Comparison of ENCODE assay signal across 13 cellular contexts in the genomic region with DNA sequence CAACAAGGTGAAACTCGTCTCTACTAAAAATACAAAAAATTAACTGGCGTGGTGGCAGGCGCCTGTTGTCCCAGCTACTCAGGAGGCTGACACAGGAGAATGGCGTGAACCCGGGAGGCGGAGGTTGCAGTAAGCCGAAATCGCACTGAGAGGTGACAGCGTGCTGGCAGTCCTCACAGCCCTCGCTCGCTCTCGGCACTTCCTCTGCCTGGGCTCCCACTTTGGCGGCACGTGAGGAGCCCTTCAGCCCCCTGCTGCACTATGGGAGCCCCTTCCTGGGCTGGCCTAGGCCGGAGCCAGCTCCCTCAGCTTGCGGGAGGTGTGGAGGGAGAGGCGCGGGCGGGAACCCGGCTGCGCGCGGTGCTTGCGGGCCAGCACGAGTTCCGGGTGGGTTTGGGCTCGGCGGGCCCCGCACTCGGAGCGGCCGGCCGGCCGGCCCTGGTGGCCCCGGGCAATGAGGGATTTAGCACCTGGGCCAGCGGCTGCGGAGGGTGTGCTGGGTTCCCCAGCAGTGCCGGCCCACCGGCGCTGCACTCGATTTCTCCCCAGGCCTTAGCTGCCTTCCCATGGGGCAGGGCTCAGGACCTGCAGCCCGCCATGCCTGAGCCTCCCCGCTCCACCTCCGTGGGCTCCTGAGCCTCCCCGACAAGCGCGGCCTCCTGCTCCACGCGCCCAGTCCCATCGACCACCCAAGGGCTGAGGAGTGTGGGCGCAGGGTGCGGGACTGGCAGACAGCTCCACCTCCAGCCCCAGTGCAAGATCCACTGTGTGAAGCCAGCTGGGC. TPM values are rescaled to one million over a fixed set of nuclear protein-coding genes. Genes with fewer than 3 reads are reported as not detected.
DNase-seq lines count a peak whose midpoint lies in the region; ATAC-seq, FAIRE-seq and TF ChIP-seq lines count a peak whose summit lies in the region.
"Not testable (repeated sequence)": the region's sequence is repeated elsewhere in the genome, so short reads cannot be mapped to it uniquely, and the experiment has no call there.
"Had no signal": no experiment of that assay in that cellular context is flagged by ENCODE, and none has a peak within 500 bp of the region (broad histone marks: within the 10 kb centered on the region; RNA-seq: fewer than 3 reads in every experiment).

No MANE protein-coding gene starts in this region.

- peak overlapping the region; percentile 50; the same call in 1 of the 2 replicates for H2BK12ac ChIP-seq in H1 (ENCODE audit: low read depth, low read length)
- H2BK12ac ChIP-seq in neuronal stem cell (ENCODE audit: low read length) = not testable (repeated sequence)

- not testable (repeated sequence) for TF ChIP-seq POLR2A in H1 (IDR thresholded peaks at IDR 0.05; ENCODE audit: control extremely low read depth in 1 of 2, low read depth in 2 of 2, low read length in 2 of 2); HepG2 (IDR thresholded peaks at IDR 0.05; ENCODE audit: insufficient read depth in 1 of 2, low read depth in 2 of 2, low read length in 2 of 2); testis (IDR thresholded peaks at IDR 0.05)

- not testable (repeated sequence) for H3K36me3 ChIP-seq in Caco-2 (ENCODE audit: control insufficient read depth, insufficient read depth, low read length); astrocyte (ENCODE audit: insufficient read depth, low read length); H1 (ENCODE audit: control insufficient read depth in 2 of 4, insufficient read depth in 4 of 4, low read length in 3 of 4); endodermal cell (ENCODE audit: control insufficient read depth, insufficient read depth, low read length); HepG2 (replicated peaks in 1 of 2; ENCODE audit: control insufficient read depth in 1 of 2, insufficient read depth in 2 of 2, low read length in 2 of 2); neuronal stem cell (replicated peaks in 1 of 2; ENCODE audit: control insufficient read depth in 2 of 2, insufficient read depth in 2 of 2, low read length in 2 of 2); testis (ENCODE audit: low read depth, missing control alignments)

- not testable (repeated sequence) for H3K14ac ChIP-seq in H1 (ENCODE audit: insufficient read length); neuronal stem cell (ENCODE audit: low read length)

- not testable (repeated sequence) for H3K9me3 ChIP-seq in Caco-2; astrocyte (ENCODE audit: insufficient read depth, low read depth, low read length); H1 (ENCODE audit: insufficient read depth in 2 of 2, low read depth in 1 of 2, low read length in 1 of 2); endodermal cell (ENCODE audit: control insufficient read depth, low read length); HepG2 (ENCODE audit: low read length); neuronal stem cell (replicated peaks in 1 of 2; ENCODE audit: control insufficient read depth in 2 of 2, insufficient read depth in 1 of 2, low read depth in 1 of 2, low read length in 2 of 2); testis

- not testable (repeated sequence) for H3K79me2 ChIP-seq in astrocyte (ENCODE audit: insufficient read depth, low read length); H1 (ENCODE audit: control insufficient read depth in 1 of 2, insufficient read depth in 2 of 2, low read length in 2 of 2); HepG2 (ENCODE audit: insufficient read depth, low read length)

- not testable (repeated sequence) for H3K4me2 ChIP-seq in astrocyte (ENCODE audit: low read length); H1 (ENCODE audit: insufficient read depth in 1 of 2, low read depth in 2 of 2, low read length in 2 of 2); HepG2 (ENCODE audit: low read depth, low read length); neuronal stem cell (ENCODE audit: insufficient read depth, low read length, poor library complexity, severe bottlenecking)

- not testable (repeated sequence) for FAIRE-seq in astrocyte (lab: Jason Lieb, UNC); H1 (lab: Jason Lieb, UNC); HepG2 (lab: Jason Lieb, UNC)

- not testable (repeated sequence) for TF ChIP-seq CTCF in Caco-2 (IDR thresholded peaks at IDR 0.05; ENCODE audit: insufficient read depth in 1 of 2, low read depth in 1 of 2, low read length in 1 of 2, severe bottlenecking in 1 of 2, unreplicated experiment in 1 of 2); astrocyte (IDR thresholded peaks at IDR 0.05; ENCODE audit: insufficient read depth, low read depth, low read length); H1 (IDR thresholded peaks at IDR 0.05; ENCODE audit: control extremely low read depth in 1 of 3, insufficient read depth in 1 of 3, low read depth in 1 of 3, low read length in 3 of 3); endodermal cell (conservative IDR thresholded peaks at IDR 0.05); HepG2 (CRISPR knock-in tag; IDR thresholded peaks at IDR 0.05); testis (IDR thresholded peaks at IDR 0.05)

- WGBS in H1 (ENCODE audit: extremely low coverage in 1 of 2, insufficient coverage in 1 of 2, insufficient read length in 1 of 2, insufficient replicate concordance in 2 of 2, low coverage in 1 of 2, low lambda C conversion rate in 2 of 2, missing lambda C conversion rate in 1 of 2), 2 experiments = 95% methylated on average over 35 of the region's 52 CpGs; no CpG with 5 or more reads in 1 of the 2 experiments
- WGBS in endodermal cell (ENCODE audit: insufficient coverage in 1 of 2, insufficient read length in 1 of 2), 2 experiments = 92 to 99% methylated on average over 26 to 51 of the region's 52 CpGs
- WGBS in HepG2 (ENCODE audit: low lambda C conversion rate) = 98% methylated on average over 22 of the region's 52 CpGs
- no CpG with 5 or more reads among the region's 52 CpGs for WGBS in neuronal stem cell (ENCODE audit: extremely low coverage in 2 of 2, insufficient read length in 2 of 2, insufficient replicate concordance in 1 of 2), 2 donors
- WGBS in testis, 2 donors = 74 to 78% methylated on average over 22 to 52 of the region's 52 CpGs

- not testable (repeated sequence) for H3K27me3 Mint-ChIP-seq in Caco-2 (ENCODE audit: insufficient read depth, unreplicated experiment); astrocyte (ENCODE audit: low read depth, unreplicated experiment); endodermal cell (ENCODE audit: insufficient read depth)

- not testable (repeated sequence) for H3K27ac ChIP-seq in astrocyte (ENCODE audit: low read depth, low read length); H1 (ENCODE audit: low read depth, low read length); endodermal cell (ENCODE audit: low read depth, low read length); HepG2 (ENCODE audit: extremely low read length, insufficient read depth, low read length); neuronal stem cell (replicated peaks; ENCODE audit: low read length)
- H3K27ac ChIP-seq in testis = peak overlapping the region in 1 of 2 donors; percentile 45

- not testable (repeated sequence) for H3K9me3 Mint-ChIP-seq in Caco-2 (ENCODE audit: unreplicated experiment); astrocyte (ENCODE audit: unreplicated experiment)
- H3K9me3 Mint-ChIP-seq in endodermal cell = peaks cover 14% of the 10 kb centered on the region

- not testable (repeated sequence) for H4K5ac ChIP-seq in H1 (ENCODE audit: insufficient read length, low read depth, low read length)

- H3K9ac ChIP-seq in astrocyte (ENCODE audit: low read length); H1 (replicated peaks in 1 of 4; ENCODE audit: extremely low read depth in 1 of 4, low read depth in 3 of 4, low read length in 3 of 4); endodermal cell (ENCODE audit: extremely low read depth, low read length, poor library complexity, severe bottlenecking); HepG2 (ENCODE audit: insufficient read depth, low read depth, low read length); neuronal stem cell (ENCODE audit: low read depth, low read length, poor library complexity): not testable (repeated sequence)

- not testable (repeated sequence) for H2BK120ac ChIP-seq in H1 (replicated peaks; ENCODE audit: low read depth, low read length); neuronal stem cell (ENCODE audit: low read depth, low read length)

- peaks cover 17% of the 10 kb centered on the region for H3K36me3 Mint-ChIP-seq in Caco-2 (ENCODE audit: insufficient read depth, unreplicated experiment)
- not testable (repeated sequence) for H3K36me3 Mint-ChIP-seq in astrocyte (ENCODE audit: low read depth, unreplicated experiment); endodermal cell (ENCODE audit: low read depth)

- BruUV-seq in Caco-2 (replicated peaks; lab: Mats Ljungman, UMichigan); HepG2 (replicated peaks; lab: Mats Ljungman, UMichigan): not testable (repeated sequence)

- not testable (repeated sequence) for DNase-seq in Caco-2; astrocyte (ENCODE audit: low read depth); H1 (ENCODE audit: low read depth in 1 of 2, low spot score in 2 of 2); HepG2 (ENCODE audit: low spot score); neuronal stem cell (ENCODE audit: low spot score)
- DNase-seq in endodermal cell = peak; percentile 63
- DNase-seq in testis = peak; percentile 44

- H2BK15ac ChIP-seq in H1 (ENCODE audit: low read length) = peak overlapping the region; percentile 29; the same call in 1 of the 2 replicates
- not testable (repeated sequence) for H2BK15ac ChIP-seq in neuronal stem cell (ENCODE audit: low read length)

- H3K4ac ChIP-seq in H1 (replicated peaks; ENCODE audit: insufficient read length, low read depth, low read length); neuronal stem cell (ENCODE audit: low read length): not testable (repeated sequence)

- H4K91ac ChIP-seq in H1 (replicated peaks; ENCODE audit: insufficient read length, low read length) = peak overlapping the region; percentile 81
- H4K91ac ChIP-seq in neuronal stem cell (ENCODE audit: low read depth, low read length, poor library complexity) = not testable (repeated sequence)

- not testable (repeated sequence) for H3K23me2 ChIP-seq in H1 (ENCODE audit: low read depth, low read length)

- H3K4me3 ChIP-seq in Caco-2 (ENCODE audit: low read depth, low read length); astrocyte (ENCODE audit: insufficient read depth, low read depth, low read length); H1 (ENCODE audit: extremely low read depth in 1 of 4, insufficient read depth in 2 of 4, low read depth in 3 of 4, low read length in 4 of 4); endodermal cell (ENCODE audit: low read length); HepG2 (replicated peaks in 1 of 3; ENCODE audit: insufficient read depth in 1 of 3, low read depth in 2 of 3, low read length in 3 of 3); neuronal stem cell (ENCODE audit: low read length in 2 of 2): not testable (repeated sequence)
- peak overlapping the region in 1 of 2 donors; percentile 23 for H3K4me3 ChIP-seq in testis

- not testable (repeated sequence) for H3K27me3 ChIP-seq in Caco-2 (replicated peaks; ENCODE audit: control insufficient read depth, insufficient read depth, low read length); astrocyte (ENCODE audit: insufficient read depth, low read length); H1 (replicated peaks in 1 of 4; ENCODE audit: control insufficient read depth in 3 of 4, extremely low read depth in 1 of 4, insufficient read depth in 3 of 4, low read length in 3 of 4); endodermal cell (ENCODE audit: control insufficient read depth, insufficient read depth, low read length, poor library complexity, severe bottlenecking); HepG2 (ENCODE audit: control insufficient read depth in 1 of 2, insufficient read depth in 2 of 2, low read length in 2 of 2); neuronal stem cell (ENCODE audit: control insufficient read depth in 3 of 3, insufficient read depth in 3 of 3, low read depth in 1 of 3, low read length in 3 of 3); testis

- in situ Hi-C loops in HepG2 (cut with HindIII; ENCODE audit: extremely low pct_ligation_motif_present, low pct_unique_long_range_greater_than_20kb) = not testable (repeated sequence)

- intact Hi-C loops in Caco-2 (cut with micrococcal nuclease; ENCODE audit: unreplicated experiment); HepG2 (cut with micrococcal nuclease; ENCODE audit: unreplicated experiment); testis (cut with DNase I; ENCODE audit: low total_unique reads): not testable (repeated sequence)

- H2BK5ac ChIP-seq in H1 (ENCODE audit: low read depth, low read length); neuronal stem cell (ENCODE audit: low read length): not testable (repeated sequence)

- not testable (repeated sequence) for H3K23ac ChIP-seq in H1 (ENCODE audit: insufficient read length); neuronal stem cell (ENCODE audit: low read depth, low read length, poor library complexity)

- not testable (repeated sequence) for H2AK5ac ChIP-seq in H1 (ENCODE audit: low read depth, low read length); neuronal stem cell (ENCODE audit: low read depth, low read length)

- ATAC-seq in HepG2 = not testable (repeated sequence)

- POLR2A ChIA-PET in Caco-2 (lab: Charles Lee) = interaction anchor here (0.6 kb wide), 1 partner anchor 165 kb away, joined by 5 read pairs; no protein-coding TSS in a partner anchor
- POLR2A ChIA-PET in H1 (lab: Charles Lee; ENCODE audit: partially characterized antibody) = interaction anchor here (0.8 to 1.8 kb wide), 6 partner anchors 8 to 89 kb away, joined by 3 to 14 read pairs (median 4); a partner anchor contains a TSS
- POLR2A ChIA-PET in HepG2 (lab: Yijun Ruan, JAX) = not testable (repeated sequence)

- H3K27ac Mint-ChIP-seq in Caco-2 (ENCODE audit: unreplicated experiment) = peak overlapping the region; percentile 45
- H3K27ac Mint-ChIP-seq in astrocyte (ENCODE audit: unreplicated experiment) = peak overlapping the region; percentile 47
- H3K27ac Mint-ChIP-seq in endodermal cell = not testable (repeated sequence)

- H2BK20ac ChIP-seq in H1 (ENCODE audit: low read length) = not testable (repeated sequence)

- H4K20me1 ChIP-seq in astrocyte (ENCODE audit: insufficient read depth, low read length); H1 (replicated peaks in 1 of 2; ENCODE audit: control insufficient read depth in 1 of 2, insufficient read depth in 2 of 2, low read length in 2 of 2); HepG2 (ENCODE audit: insufficient read depth, low read length): not testable (repeated sequence)

- H3K79me1 ChIP-seq in H1 (ENCODE audit: low read depth, low read length); neuronal stem cell (ENCODE audit: low read depth, low read length): not testable (repeated sequence)

- H3K56ac ChIP-seq in H1 (replicated peaks; ENCODE audit: insufficient read length, low read depth, low read length) = not testable (repeated sequence)

- not testable (repeated sequence) for TF ChIP-seq RAD21 in H1 (IDR thresholded peaks at IDR 0.05 in 1 of 2, conservative IDR thresholded peaks at IDR 0.05 in 1 of 2; ENCODE audit: low read depth in 2 of 2, low read length in 2 of 2); HepG2 (CRISPR knock-in tag; IDR thresholded peaks at IDR 0.05)

- not testable (repeated sequence) for H4K8ac ChIP-seq in H1 (ENCODE audit: extremely low read depth, insufficient read depth, low read length); neuronal stem cell (ENCODE audit: low read depth, low read length)

- TF ChIP-seq EP300 in H1 (IDR thresholded peaks at IDR 0.05; ENCODE audit: borderline replicate concordance in 1 of 2, low read depth in 2 of 2, low read length in 2 of 2); HepG2 (IDR thresholded peaks at IDR 0.05; ENCODE audit: low read depth in 2 of 2, low read length in 2 of 2); HepG2 (CRISPR knock-in tag; IDR thresholded peaks at IDR 0.05; ENCODE audit: borderline replicate concordance): not testable (repeated sequence)

- not testable (repeated sequence) for H2AFZ ChIP-seq in astrocyte (ENCODE audit: low read depth, low read length); H1 (ENCODE audit: low read length); HepG2 (ENCODE audit: low read length)
- peak overlapping the region; percentile 29 for H2AFZ ChIP-seq in neuronal stem cell (ENCODE audit: low read length)

- H3K4me1 Mint-ChIP-seq in Caco-2 (ENCODE audit: low read depth, unreplicated experiment); astrocyte (ENCODE audit: low read depth, unreplicated experiment): not testable (repeated sequence)
- H3K4me1 Mint-ChIP-seq in endodermal cell = peaks cover 11% of the 10 kb centered on the region

- CTCF ChIA-PET in Caco-2 (lab: Charles Lee) (interaction anchor here (1.8 kb wide), 1 partner anchor 21 kb away, joined by 5 read pairs; no protein-coding TSS in a partner anchor), H1 (lab: Charles Lee; ENCODE audit: partially characterized antibody) (interaction anchor here (0.6 to 2.7 kb wide), 8 partner anchors 10 to 79 kb away, joined by 3 to 11 read pairs (median 4); no protein-coding TSS in a partner anchor)
- CTCF ChIA-PET in HepG2 (lab: Yijun Ruan, JAX; ENCODE audit: low intra/inter-chr PET ratio, low total read pairs) = not testable (repeated sequence)

- not testable (repeated sequence) for H3K18ac ChIP-seq in H1 (ENCODE audit: extremely low read depth, low read length)
- peak overlapping the region; percentile 8 for H3K18ac ChIP-seq in neuronal stem cell (ENCODE audit: low read length)

- not testable (repeated sequence) for H3K4me3 Mint-ChIP-seq in Caco-2 (ENCODE audit: unreplicated experiment); astrocyte (ENCODE audit: unreplicated experiment); endodermal cell

- not testable (repeated sequence) for H3K4me1 ChIP-seq in Caco-2; astrocyte (ENCODE audit: insufficient read depth, low read length); H1 (replicated peaks in 1 of 4; ENCODE audit: control insufficient read depth in 3 of 4, insufficient read depth in 4 of 4, low read length in 3 of 4); endodermal cell (ENCODE audit: control insufficient read depth, insufficient read depth, low read length); neuronal stem cell (ENCODE audit: control insufficient read depth in 2 of 2, insufficient read depth in 1 of 2, low read depth in 1 of 2, low read length in 2 of 2); testis
- peaks cover 61% of the 10 kb centered on the region for H3K4me1 ChIP-seq in HepG2 (ENCODE audit: insufficient read depth, low read length)

RNA-seq across cellular contexts. Expression of a gene that starts 8.4 kb away (rescaled TPM):
- total RNA-seq in Caco-2 (2022) (129 and 141 TPM in 2 replicates), astrocyte (2.3 and 2.8 TPM in 2 replicates), endodermal cell (10 to 100 TPM; 35.9 to 70.9 TPM), HepG2 (2016; rRNA removed; fragmentation: Illumina TruSeq; extraction: Trizol) (6.6 and 7.7 TPM in 2 replicates), testis (10 to 100 TPM; 51.5 to 54.3 TPM)
- 18.2 and 19.3 TPM in 2 replicates for total RNA-seq in H1 (2021; fragmentation: NEBNext Ultra II Directional; extraction: Animal tissue kit (Norgen Biotek cat#: 25700))
- polyA plus RNA-seq in H1 (2011; rRNA removed) (10.1 and 11.1 TPM in 2 replicates), HepG2 (2011; rRNA removed) (30.5 and 39.0 TPM in 2 replicates), testis (ENCODE audit: insufficient read depth, low read depth, low replicate concordance) (203 TPM)
- 10.7 TPM for polyA plus RNA-seq in H1 (2011; cell fraction: cytosol; rRNA removed)
- 6.0 TPM for polyA plus RNA-seq in H1 (2011; cell fraction: nucleus; rRNA removed)
- polyA plus RNA-seq in H1 (2012, experiment 1 of 2) = 9.0 to 20.2 TPM (median 14.2 TPM) in 4 replicates
- polyA plus RNA-seq in H1 (2012, experiment 2 of 2) = 6.3 TPM
- 9.7 TPM for polyA plus RNA-seq in H1 (2013, experiment 1 of 2)
- 8.7 TPM for polyA plus RNA-seq in H1 (2013, experiment 2 of 2)
- polyA minus RNA-seq in H1 (2011; rRNA and poly(A)+ RNA removed) = 10.8 and 15.7 TPM in 2 replicates
- polyA minus RNA-seq in H1 (2011; cell fraction: cytosol; rRNA and poly(A)+ RNA removed) = 15.4 TPM
- polyA minus RNA-seq in H1 (2011; cell fraction: nucleus; rRNA and poly(A)+ RNA removed) = 4.7 TPM
- polyA plus RNA-seq in endodermal cell (2013, experiment 1 of 2) = 0.50 TPM
- 0.54 TPM for polyA plus RNA-seq in endodermal cell (2013, experiment 2 of 2)
- 3.1 and 3.3 TPM in 2 replicates for total RNA-seq in HepG2 (2016; cell fraction: cytosol; rRNA removed; fragmentation: Illumina TruSeq; extraction: Trizol; ENCODE audit: low read depth)
- 4.0 and 7.7 TPM in 2 replicates for total RNA-seq in HepG2 (2016; cell fraction: insoluble cytoplasmic fraction; rRNA removed; fragmentation: Illumina TruSeq; extraction: Trizol)
- total RNA-seq in HepG2 (2016; cell fraction: membrane; rRNA removed; fragmentation: Illumina TruSeq; extraction: Trizol) = 3.2 TPM in 2 replicates
- 7.9 and 9.0 TPM in 2 replicates for total RNA-seq in HepG2 (2016; cell fraction: nucleus; rRNA removed; fragmentation: Illumina TruSeq; extraction: Trizol)
- 24.0 and 28.8 TPM in 2 replicates for polyA plus RNA-seq in HepG2 (2011; cell fraction: cytosol; rRNA removed)
- polyA plus RNA-seq in HepG2 (2011; cell fraction: nucleus; rRNA removed) = 49.2 and 50.3 TPM in 2 replicates
- polyA plus RNA-seq in HepG2 (2012) = 11.2 and 16.0 TPM in 2 replicates
- 0.50 and 0.70 TPM in 2 replicates for polyA plus RNA-seq in HepG2 (2016; cell fraction: cytosol; fragmentation: Illumina TruSeq; extraction: Trizol; ENCODE audit: low read depth)
- 4.1 and 5.4 TPM in 2 replicates for polyA plus RNA-seq in HepG2 (2016; cell fraction: insoluble cytoplasmic fraction; fragmentation: Illumina TruSeq; extraction: Trizol; ENCODE audit: low read depth)
- 1.4 and 1.5 TPM in 2 replicates for polyA plus RNA-seq in HepG2 (2016; cell fraction: membrane; fragmentation: Illumina TruSeq; extraction: Trizol; ENCODE audit: low read depth)
- polyA plus RNA-seq in HepG2 (2016; cell fraction: nucleus; fragmentation: Illumina TruSeq; extraction: Trizol; ENCODE audit: insufficient read depth, low read depth) = 21.8 and 24.7 TPM in 2 replicates
- polyA minus RNA-seq in HepG2 (2011; rRNA and poly(A)+ RNA removed; ENCODE audit: low replicate concordance) = 0.09 and 35.8 TPM in 2 replicates
- polyA minus RNA-seq in HepG2 (2011; cell fraction: cytosol; rRNA and poly(A)+ RNA removed) = 11.6 and 14.8 TPM in 2 replicates
- polyA minus RNA-seq in HepG2 (2011; cell fraction: nucleus; rRNA and poly(A)+ RNA removed) = 25.6 and 26.0 TPM in 2 replicates
- polyA plus RNA-seq in neuronal stem cell (2013, experiment 1 of 2) = 0.77 TPM
- 1.1 TPM for polyA plus RNA-seq in neuronal stem cell (2013, experiment 2 of 2)
- total RNA-seq: A172, Calu3, Daoy had no signal
- polyA plus RNA-seq: BJ; CD4-positive, alpha-beta memory T cell; CD8-positive, alpha-beta memory T cell had no signal

RNA-seq across cellular contexts. Expression of a gene that starts 54.8 kb away (rescaled TPM):
- total RNA-seq in Caco-2 (2022) (2,966 and 3,303 TPM in 2 replicates), astrocyte (178 and 389 TPM in 2 replicates), endodermal cell (1,000 to 10,000 TPM; 1,330 to 2,480 TPM), HepG2 (2016; rRNA removed; fragmentation: Illumina TruSeq; extraction: Trizol) (22.6 and 39.3 TPM in 2 replicates), testis (10 to 100 TPM; 11.0 to 25.7 TPM)
- 664 and 688 TPM in 2 replicates for total RNA-seq in H1 (2021; fragmentation: NEBNext Ultra II Directional; extraction: Animal tissue kit (Norgen Biotek cat#: 25700))
- polyA plus RNA-seq in H1 (2011; rRNA removed) (323 and 417 TPM in 2 replicates), HepG2 (2011; rRNA removed) (282 and 580 TPM in 2 replicates), testis (ENCODE audit: insufficient read depth, low read depth, low replicate concordance) (22.3 TPM)
- 357 TPM for polyA plus RNA-seq in H1 (2011; cell fraction: cytosol; rRNA removed)
- polyA plus RNA-seq in H1 (2011; cell fraction: nucleus; rRNA removed) = 233 TPM
- 327 to 809 TPM (median 365 TPM) in 4 replicates for polyA plus RNA-seq in H1 (2012, experiment 1 of 2)
- 290 TPM for polyA plus RNA-seq in H1 (2012, experiment 2 of 2)
- 1,112 TPM for polyA plus RNA-seq in H1 (2013, experiment 1 of 2)
- polyA plus RNA-seq in H1 (2013, experiment 2 of 2) = 1,127 TPM
- polyA minus RNA-seq in H1 (2011; rRNA and poly(A)+ RNA removed) = 579 and 805 TPM in 2 replicates
- 243 TPM for polyA minus RNA-seq in H1 (2011; cell fraction: cytosol; rRNA and poly(A)+ RNA removed)
- 193 TPM for polyA minus RNA-seq in H1 (2011; cell fraction: nucleus; rRNA and poly(A)+ RNA removed)
- 758 TPM for polyA plus RNA-seq in endodermal cell (2013, experiment 1 of 2)
- polyA plus RNA-seq in endodermal cell (2013, experiment 2 of 2) = 902 TPM
- total RNA-seq in HepG2 (2016; cell fraction: cytosol; rRNA removed; fragmentation: Illumina TruSeq; extraction: Trizol; ENCODE audit: low read depth) = 4.1 and 6.1 TPM in 2 replicates
- total RNA-seq in HepG2 (2016; cell fraction: insoluble cytoplasmic fraction; rRNA removed; fragmentation: Illumina TruSeq; extraction: Trizol) = 23.5 and 38.0 TPM in 2 replicates
- 8.7 and 10.8 TPM in 2 replicates for total RNA-seq in HepG2 (2016; cell fraction: membrane; rRNA removed; fragmentation: Illumina TruSeq; extraction: Trizol)
- total RNA-seq in HepG2 (2016; cell fraction: nucleus; rRNA removed; fragmentation: Illumina TruSeq; extraction: Trizol) = 44.8 and 53.2 TPM in 2 replicates
- 309 and 461 TPM in 2 replicates for polyA plus RNA-seq in HepG2 (2011; cell fraction: cytosol; rRNA removed)
- polyA plus RNA-seq in HepG2 (2011; cell fraction: nucleus; rRNA removed) = 109 and 185 TPM in 2 replicates
- polyA plus RNA-seq in HepG2 (2012) = 113 and 491 TPM in 2 replicates
- 1.8 and 2.1 TPM in 2 replicates for polyA plus RNA-seq in HepG2 (2016; cell fraction: cytosol; fragmentation: Illumina TruSeq; extraction: Trizol; ENCODE audit: low read depth)
- 10.2 and 12.0 TPM in 2 replicates for polyA plus RNA-seq in HepG2 (2016; cell fraction: insoluble cytoplasmic fraction; fragmentation: Illumina TruSeq; extraction: Trizol; ENCODE audit: low read depth)
- 3.1 and 4.6 TPM in 2 replicates for polyA plus RNA-seq in HepG2 (2016; cell fraction: membrane; fragmentation: Illumina TruSeq; extraction: Trizol; ENCODE audit: low read depth)
- 49.3 and 51.9 TPM in 2 replicates for polyA plus RNA-seq in HepG2 (2016; cell fraction: nucleus; fragmentation: Illumina TruSeq; extraction: Trizol; ENCODE audit: insufficient read depth, low read depth)
- 79.9 and 1,387 TPM in 2 replicates for polyA minus RNA-seq in HepG2 (2011; rRNA and poly(A)+ RNA removed; ENCODE audit: low replicate concordance)
- 227 and 431 TPM in 2 replicates for polyA minus RNA-seq in HepG2 (2011; cell fraction: cytosol; rRNA and poly(A)+ RNA removed)
- 200 and 331 TPM in 2 replicates for polyA minus RNA-seq in HepG2 (2011; cell fraction: nucleus; rRNA and poly(A)+ RNA removed)
- 103 TPM for polyA plus RNA-seq in neuronal stem cell (2013, experiment 1 of 2)
- 104 TPM for polyA plus RNA-seq in neuronal stem cell (2013, experiment 2 of 2)
- total RNA-seq: Calu3 had no signal
